25 cellular contexts compared by ENCODE assay signal in the genomic region with DNA sequence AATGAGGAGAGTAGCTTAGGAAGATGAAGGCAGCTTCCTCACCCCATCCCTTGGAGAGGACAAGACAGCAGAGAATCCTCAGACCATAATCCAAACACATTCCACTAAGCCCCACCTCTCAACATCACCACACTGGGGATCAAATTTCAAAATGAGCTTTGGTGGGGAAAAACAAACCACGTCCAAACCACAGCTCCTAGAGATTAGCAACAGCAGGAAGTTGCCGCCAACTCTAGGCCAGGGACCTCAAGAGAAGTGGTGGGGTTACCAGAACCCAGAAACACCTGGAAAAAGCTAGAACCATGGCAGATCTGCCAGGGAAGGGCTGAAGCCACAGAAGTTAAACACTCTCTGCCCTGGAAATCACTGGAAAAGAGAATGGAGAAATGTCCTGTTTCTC.
A peak's percentile ranks its signal among the peaks of the same experiment; 100 is the strongest.
DNase-seq lines count a peak whose midpoint lies in the region; ATAC-seq and TF ChIP-seq lines count a peak whose summit lies in the region.
"Had no signal": no experiment of that assay in that cellular context is flagged by ENCODE, and none has a peak within 500 bp of the region (broad histone marks: within the 10 kb centered on the region; RNA-seq: fewer than 3 reads in every experiment).

No MANE protein-coding gene starts in this region.

- H3K4me1 ChIP-seq in Loucy (ENCODE audit: insufficient read depth, low read length, poor library complexity, severe bottlenecking) (peaks cover 31% of the 10 kb centered on the region), breast epithelium (no peaks in the 10 kb centered on the region)
- H3K4me1 ChIP-seq: HAP-1 had no signal

- no peak overlapping the region for H2AFZ ChIP-seq in Loucy (ENCODE audit: low read length)

- intact Hi-C loops in breast epithelium (cut with DNase I; ENCODE audit: low total_unique reads), result no loop called here

- no peaks in the 10 kb centered on the region for H3K9me2 ChIP-seq in Loucy (replicated peaks; ENCODE audit: low read depth, low read length)

- no peaks in the 10 kb centered on the region for H3K36me3 ChIP-seq in Loucy (ENCODE audit: insufficient read depth, low read length)
- H3K36me3 ChIP-seq in breast epithelium, result no peaks in the 10 kb centered on the region
- H3K36me3 ChIP-seq: HAP-1 had no signal

- H3K27ac ChIP-seq in breast epithelium, result no peak overlapping the region
- H3K27ac ChIP-seq: RWPE1 had no signal

- TF ChIP-seq CTCF in Loucy (conservative IDR thresholded peaks at IDR 0.05; ENCODE audit: low read length), result no peak
- TF ChIP-seq CTCF in breast epithelium (IDR thresholded peaks at IDR 0.05), result no peak

- no peak for TF ChIP-seq POLR2A in breast epithelium (IDR thresholded peaks at IDR 0.05)

- DNase-seq in NCI-H748 (lab: John Stamatoyannopoulos, UW; ENCODE audit: unreplicated experiment) (peak; percentile 24), NCI-H748 treated with DMSO at 0.1 percent for 48 hours (lab: John Stamatoyannopoulos, UW) (no peak), NCI-H82 (lab: John Stamatoyannopoulos, UW) (peak; percentile 61), hippocampal formation (lab: John Stamatoyannopoulos, UW) (no peak), breast epithelium (ENCODE audit: low spot score in 2 of 2) (no peak)
- DNase-seq: 8988T; CD4-positive, alpha-beta T cell; COR-L47; DMS 273 treated with DMSO at 0.1 percent for 48 hours; DMS79; GOT3; HFFc6; KG1; MM.1S; NCI-H1048; NCI-H1694 treated with DMSO at 0.1 percent for 48 hours; NCI-H2227 treated with DMSO at 0.1 percent for 48 hours; NCI-H774; SHP77 had no signal

- H3K9me3 ChIP-seq in Loucy (ENCODE audit: insufficient read depth, low read depth, low read length) (no peaks in the 10 kb centered on the region), breast epithelium (peaks cover 0 to 8% of the 10 kb centered on the region in 2 donors)
- H3K9me3 ChIP-seq: HAP-1 had no signal

- no peaks in the 10 kb centered on the region for H4K20me1 ChIP-seq in Loucy (ENCODE audit: insufficient read depth, low read length, poor library complexity, severe bottlenecking)

- H3K79me2 ChIP-seq in Loucy (ENCODE audit: insufficient read depth, low read length), result no peaks in the 10 kb centered on the region

- H3F3A ChIP-seq in Loucy (ENCODE audit: low read depth), result no peaks in the 10 kb centered on the region

- H3K4me2 ChIP-seq in Loucy (ENCODE audit: low read depth, low read length, poor library complexity, severe bottlenecking), result peak overlapping the region; percentile 35

- H3K27me3 ChIP-seq in Loucy (ENCODE audit: insufficient read depth, low read length, poor library complexity, severe bottlenecking) (no peaks in the 10 kb centered on the region), breast epithelium (no peaks in the 10 kb centered on the region)

- ATAC-seq in GM19452 (IDR thresholded peaks at IDR 0.05; ENCODE audit: unreplicated experiment), result no peak
- no peak for ATAC-seq in GM21786 (IDR thresholded peaks at IDR 0.05; ENCODE audit: unreplicated experiment)
- ATAC-seq: Panc1 had no signal

- H3K9ac ChIP-seq in Loucy (ENCODE audit: low read depth, low read length, poor library complexity, severe bottlenecking), result no peak overlapping the region

- H3K4me3 ChIP-seq in Loucy (ENCODE audit: low read length, poor library complexity, severe bottlenecking), result peak overlapping the region; percentile 20
- H3K4me3 ChIP-seq in breast epithelium, result no peak overlapping the region
- H3K4me3 ChIP-seq: HAP-1 had no signal

Comparison
In these comparisons a context has a peak if more than half of its experiments do, and no peak if none do; other contexts are left out.
1. DNase-seq: peak in NCI-H748 (single experiment) and NCI-H82 (single experiment); none in NCI-H748 treated with DMSO at 0.1 percent for 48 hours (single experiment), hippocampal formation (0 of 2) and breast epithelium (0 of 2).